11 cellular contexts compared by ENCODE assay signal in genomic region chr2:101272045-101272784, GRCh38. TPM values are rescaled to one million over a fixed set of nuclear protein-coding genes. Genes with fewer than 3 reads are reported as not detected.
DNase-seq lines count a peak whose midpoint lies in the region; ATAC-seq and TF ChIP-seq lines count a peak whose summit lies in the region.
"Had no signal": no experiment of that assay in that cellular context is flagged by ENCODE, and none has a peak within 500 bp of the region (broad histone marks: within the 10 kb centered on the region; RNA-seq: fewer than 3 reads in every experiment).

No MANE protein-coding gene starts in this region.

- peak overlapping the region; percentile 81 for H3K27ac Mint-ChIP-seq in activated T-helper 1 cell treated with anti-CD3 and anti-CD28 coated beads, Interleukin-12 subunit alpha, Interleukin-12 subunit beta, Interleukin-2, Interleukin-4 antibody, amounts not matched to agents 30 ng/mL and 10 ng/mL and 1 ng/mL, durations not matched to agents 14 hours and 24 hours and 36 hours

- peak overlapping the region; percentile 48; the same call in 1 of the 2 replicates for H3K4me3 ChIP-seq in GM08714 (ENCODE audit: low read length)
- no peak overlapping the region for H3K4me3 ChIP-seq in OCI-LY7 (ENCODE audit: low read depth, low read length, poor library complexity, severe bottlenecking)
- no peak overlapping the region for H3K4me3 ChIP-seq in colonic mucosa
- H3K4me3 ChIP-seq: Peyer's patch had no signal

- BruUV-seq in OCI-LY7 (replicated peaks; lab: Mats Ljungman, UMichigan), result no TSS peak

- H3K9me3 ChIP-seq in OCI-LY7 (ENCODE audit: low read length), result no peaks in the 10 kb centered on the region
- H3K9me3 ChIP-seq in colonic mucosa, result no peaks in the 10 kb centered on the region
- H3K9me3 ChIP-seq: Peyer's patch had no signal

- H3K4me1 ChIP-seq in OCI-LY7 (ENCODE audit: insufficient read depth, low read length, poor library complexity, severe bottlenecking), result no peaks in the 10 kb centered on the region
- no peaks in the 10 kb centered on the region for H3K4me1 ChIP-seq in colonic mucosa

- intact Hi-C loops in activated T-helper 1 cell treated with anti-CD3 and anti-CD28 coated beads, Interleukin-12 subunit alpha, Interleukin-12 subunit beta, Interleukin-2, Interleukin-4 antibody, amounts not matched to agents 30 ng/mL and 10 ng/mL and 1 ng/mL, durations not matched to agents 14 hours and 24 hours and 36 hours (cut with micrococcal nuclease), result loop anchor here (1.0 kb wide), 5 partner anchors 20 to 986 kb away; partner anchors contain the start of gene CNOT11
- intact Hi-C loops in OCI-LY7 (cut with micrococcal nuclease; ENCODE audit: unreplicated experiment), result no loop called here
- intact Hi-C loops in colonic mucosa (cut with DNase I), result no loop called here

- H3K27me3 Mint-ChIP-seq in activated T-helper 1 cell treated with anti-CD3 and anti-CD28 coated beads, Interleukin-12 subunit alpha, Interleukin-12 subunit beta, Interleukin-2, Interleukin-4 antibody, amounts not matched to agents 30 ng/mL and 10 ng/mL and 1 ng/mL, durations not matched to agents 14 hours and 24 hours and 36 hours (ENCODE audit: insufficient read depth), result no peaks in the 10 kb centered on the region
- H3K27me3 Mint-ChIP-seq: IgD-negative memory B cell had no signal

- CTCF ChIA-PET in OCI-LY7 (lab: Charles Lee; ENCODE audit: unreplicated experiment), result no interaction called here

- no peak for DNase-seq in activated T-helper 1 cell treated with anti-CD3 and anti-CD28 coated beads, Interleukin-12 subunit alpha, Interleukin-12 subunit beta, Interleukin-2, Interleukin-4 antibody, amounts not matched to agents 30 ng/mL and 10 ng/mL and 1 ng/mL, durations not matched to agents 14 hours and 24 hours and 36 hours (ENCODE audit: low spot score)
- DNase-seq in OCI-LY7 (ENCODE audit: low spot score) (no peak), NCI-H1930 (lab: John Stamatoyannopoulos, UW) (no peak), EL (no peak), colonic mucosa (no peak)
- DNase-seq: Peyer's patch had no signal

- no peaks in the 10 kb centered on the region for H3K9me3 Mint-ChIP-seq in activated T-helper 1 cell treated with anti-CD3 and anti-CD28 coated beads, Interleukin-12 subunit alpha, Interleukin-12 subunit beta, Interleukin-2, Interleukin-4 antibody, amounts not matched to agents 30 ng/mL and 10 ng/mL and 1 ng/mL, durations not matched to agents 14 hours and 24 hours and 36 hours
- H3K9me3 Mint-ChIP-seq: IgD-negative memory B cell, neural crest cell had no signal

- H3K4me2 ChIP-seq in OCI-LY7 (ENCODE audit: low read length), result no peak overlapping the region

- H3K4me3 Mint-ChIP-seq in activated T-helper 1 cell treated with anti-CD3 and anti-CD28 coated beads, Interleukin-12 subunit alpha, Interleukin-12 subunit beta, Interleukin-2, Interleukin-4 antibody, amounts not matched to agents 30 ng/mL and 10 ng/mL and 1 ng/mL, durations not matched to agents 14 hours and 24 hours and 36 hours, result peak overlapping the region; percentile 59
- H3K4me3 Mint-ChIP-seq: IgD-negative memory B cell, neural crest cell had no signal

- POLR2A ChIA-PET in OCI-LY7 (lab: Charles Lee), result interaction anchor here (0.7 to 2.0 kb wide), 4 partner anchors 9 to 425 kb away, joined by 3 to 5 read pairs (median 4); no protein-coding TSS in a partner anchor

- no peak overlapping the region for H2AFZ ChIP-seq in OCI-LY7 (ENCODE audit: low read length)

- no peaks in the 10 kb centered on the region for H3K9me2 ChIP-seq in OCI-LY7 (ENCODE audit: insufficient read depth, low read length)

- H3K27ac ChIP-seq in OCI-LY7 (ENCODE audit: low read depth, low read length, poor library complexity, severe bottlenecking) (no peak overlapping the region), colonic mucosa (no peak overlapping the region)
- H3K27ac ChIP-seq: Peyer's patch had no signal

- H3K27me3 ChIP-seq in colonic mucosa, result no peaks in the 10 kb centered on the region
- H3K27me3 ChIP-seq: Peyer's patch had no signal

- H3K36me3 ChIP-seq in OCI-LY7 (ENCODE audit: insufficient read depth, low read length) (peaks cover 44% of the 10 kb centered on the region), colonic mucosa (peaks cover 25% of the 10 kb centered on the region)

- peaks cover 48% of the 10 kb centered on the region for H3K4me1 Mint-ChIP-seq in activated T-helper 1 cell treated with anti-CD3 and anti-CD28 coated beads, Interleukin-12 subunit alpha, Interleukin-12 subunit beta, Interleukin-2, Interleukin-4 antibody, amounts not matched to agents 30 ng/mL and 10 ng/mL and 1 ng/mL, durations not matched to agents 14 hours and 24 hours and 36 hours (ENCODE audit: low read depth)
- H3K4me1 Mint-ChIP-seq: neural crest cell had no signal

- ATAC-seq in GM19324 (IDR thresholded peaks at IDR 0.05; ENCODE audit: low FRiP score, unreplicated experiment) (peak; percentile 59), HG02973 (IDR thresholded peaks at IDR 0.05; ENCODE audit: unreplicated experiment) (peak; percentile 81)

- H4K20me1 ChIP-seq in OCI-LY7 (ENCODE audit: insufficient read depth, low read length), result peaks cover 3% of the 10 kb centered on the region; the same call in 1 of the 2 replicates

- H3K36me3 Mint-ChIP-seq in activated T-helper 1 cell treated with anti-CD3 and anti-CD28 coated beads, Interleukin-12 subunit alpha, Interleukin-12 subunit beta, Interleukin-2, Interleukin-4 antibody, amounts not matched to agents 30 ng/mL and 10 ng/mL and 1 ng/mL, durations not matched to agents 14 hours and 24 hours and 36 hours (ENCODE audit: low read depth), result peaks cover 53% of the 10 kb centered on the region

- H3K79me2 ChIP-seq in OCI-LY7 (ENCODE audit: insufficient read depth, low read depth, low read length), result no peaks in the 10 kb centered on the region

- no peak overlapping the region for H3K9ac ChIP-seq in colonic mucosa (ENCODE audit: low read depth in 2 of 2, low read length in 2 of 2)

- TF ChIP-seq CTCF in OCI-LY7 (conservative IDR thresholded peaks at IDR 0.05; ENCODE audit: low read length) (no peak), colonic mucosa (IDR thresholded peaks at IDR 0.05) (no peak)

RNA-seq across cellular contexts. Expression of gene CNOT11, which starts 19.5 kb away (rescaled TPM):
- 70.6 and 74.7 TPM in 2 replicates for total RNA-seq in activated T-helper 1 cell treated with anti-CD3 and anti-CD28 coated beads, Interleukin-12 subunit alpha, Interleukin-12 subunit beta, Interleukin-2, Interleukin-4 antibody, amounts not matched to agents 30 ng/mL and 10 ng/mL and 1 ng/mL, durations not matched to agents 14 hours and 24 hours and 36 hours
- total RNA-seq in OCI-LY7 (2014; rRNA removed; shearing (Covaris generic)), result 45.7 and 55.5 TPM in 2 replicates
- total RNA-seq in OCI-LY7 (2022) (71.9 and 75.6 TPM in 2 replicates), colonic mucosa (10 to 100 TPM; 58.3 to 71.1 TPM)

RNA-seq across cellular contexts. Expression of gene RNF149, which starts 36.3 kb away (rescaled TPM):
- total RNA-seq in activated T-helper 1 cell treated with anti-CD3 and anti-CD28 coated beads, Interleukin-12 subunit alpha, Interleukin-12 subunit beta, Interleukin-2, Interleukin-4 antibody, amounts not matched to agents 30 ng/mL and 10 ng/mL and 1 ng/mL, durations not matched to agents 14 hours and 24 hours and 36 hours, result 54.8 and 55.9 TPM in 2 replicates
- total RNA-seq in OCI-LY7 (2014; rRNA removed; shearing (Covaris generic)), result 9.0 and 10.3 TPM in 2 replicates
- total RNA-seq in OCI-LY7 (2022) (16.5 and 17.9 TPM in 2 replicates), colonic mucosa (10 to 100 TPM; 39.6 to 54.8 TPM)
